Comparison of ENCODE assay signal across 1 cellular context in the genomic region with DNA sequence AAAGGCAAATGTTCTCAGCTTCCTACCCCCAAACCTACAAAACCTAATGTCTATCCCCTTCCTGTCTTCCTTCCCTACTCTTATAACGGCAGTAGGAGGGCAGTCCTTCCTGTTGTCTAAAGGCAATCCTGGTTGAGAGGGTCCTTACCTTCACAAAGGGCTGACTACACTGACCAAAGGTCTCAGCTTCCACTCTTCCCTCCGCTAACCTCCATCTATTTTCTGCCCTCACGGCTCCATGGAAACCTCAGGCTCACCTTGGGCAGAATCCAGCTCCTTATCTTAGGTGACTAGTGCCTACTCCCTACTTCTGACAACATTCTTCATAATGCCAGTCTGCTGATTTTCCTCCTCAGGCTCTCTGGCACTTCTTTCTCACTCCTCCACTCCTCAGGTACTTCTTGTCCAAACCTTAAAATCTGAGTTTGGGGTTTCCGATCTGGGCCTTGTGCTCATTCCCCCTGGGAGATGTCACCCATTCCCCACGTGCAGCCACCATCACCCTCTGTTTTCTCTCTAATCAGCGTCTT.
TF ChIP-seq lines count a peak whose summit lies in the region.

No MANE protein-coding gene starts in this region.

TF ChIP-seq in K562, 482 proteins besides CTCF, POLR2A, EP300 and RAD21 (continued from another document and continues in another):
- TF ChIP-seq, protein P1, sequence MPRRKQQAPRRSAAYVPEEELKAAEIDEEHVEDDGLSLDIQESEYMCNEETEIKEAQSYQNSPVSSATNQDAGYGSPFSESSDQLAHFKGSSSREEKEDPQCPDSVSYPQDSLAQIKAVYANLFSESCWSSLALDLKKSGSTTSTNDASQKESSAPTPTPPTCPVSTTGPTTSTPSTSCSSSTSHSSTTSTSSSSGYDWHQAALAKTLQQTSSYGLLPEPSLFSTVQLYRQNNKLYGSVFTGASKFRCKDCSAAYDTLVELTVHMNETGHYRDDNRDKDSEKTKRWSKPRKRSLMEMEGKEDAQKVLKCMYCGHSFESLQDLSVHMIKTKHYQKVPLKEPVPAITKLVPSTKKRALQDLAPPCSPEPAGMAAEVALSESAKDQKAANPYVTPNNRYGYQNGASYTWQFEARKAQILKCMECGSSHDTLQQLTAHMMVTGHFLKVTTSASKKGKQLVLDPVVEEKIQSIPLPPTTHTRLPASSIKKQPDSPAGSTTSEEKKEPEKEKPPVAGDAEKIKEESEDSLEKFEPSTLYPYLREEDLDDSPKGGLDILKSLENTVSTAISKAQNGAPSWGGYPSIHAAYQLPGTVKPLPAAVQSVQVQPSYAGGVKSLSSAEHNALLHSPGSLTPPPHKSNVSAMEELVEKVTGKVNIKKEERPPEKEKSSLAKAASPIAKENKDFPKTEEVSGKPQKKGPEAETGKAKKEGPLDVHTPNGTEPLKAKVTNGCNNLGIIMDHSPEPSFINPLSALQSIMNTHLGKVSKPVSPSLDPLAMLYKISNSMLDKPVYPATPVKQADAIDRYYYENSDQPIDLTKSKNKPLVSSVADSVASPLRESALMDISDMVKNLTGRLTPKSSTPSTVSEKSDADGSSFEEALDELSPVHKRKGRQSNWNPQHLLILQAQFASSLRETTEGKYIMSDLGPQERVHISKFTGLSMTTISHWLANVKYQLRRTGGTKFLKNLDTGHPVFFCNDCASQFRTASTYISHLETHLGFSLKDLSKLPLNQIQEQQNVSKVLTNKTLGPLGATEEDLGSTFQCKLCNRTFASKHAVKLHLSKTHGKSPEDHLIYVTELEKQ (CRISPR knock-in tag; IDR thresholded peaks at IDR 0.05): no peak
- TF ChIP-seq, protein P2, sequence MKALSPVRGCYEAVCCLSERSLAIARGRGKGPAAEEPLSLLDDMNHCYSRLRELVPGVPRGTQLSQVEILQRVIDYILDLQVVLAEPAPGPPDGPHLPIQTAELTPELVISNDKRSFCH (CRISPR knock-in tag; IDR thresholded peaks at IDR 0.05): no peak
- TF ChIP-seq, protein P2 (tag; IDR thresholded peaks at IDR 0.05): no peak
- TF ChIP-seq ZNF212 (CRISPR knock-in tag; IDR thresholded peaks at IDR 0.05) (no peak), FOXA3 (CRISPR knock-in tag; conservative IDR thresholded peaks at IDR 0.05 in 1 of 2, IDR thresholded peaks at IDR 0.05 in 1 of 2) (0 out of 4 replicates have a peak, but pooled peaks of 1 of the 2 experiments have one; percentile 18), PTRF (tag; IDR thresholded peaks at IDR 0.05) (no peak), NUFIP1 (IDR thresholded peaks at IDR 0.05; ENCODE audit: partially characterized antibody) (no peak), SRSF3 (IDR thresholded peaks at IDR 0.05; ENCODE audit: insufficient read depth, low read length) (no peak), POLR2AphosphoS2 (IDR thresholded peaks at IDR 0.05; ENCODE audit: low read length) (no peak), BRF1 (IDR thresholded peaks at IDR 0.05; ENCODE audit: borderline replicate concordance, extremely low read depth, insufficient read length) (no peak), ZNF551 (CRISPR knock-in tag; IDR thresholded peaks at IDR 0.05) (no peak), RBM25 (IDR thresholded peaks at IDR 0.05; ENCODE audit: low read depth, low read length, severe bottlenecking) (no peak), MYC (IDR thresholded peaks at IDR 0.05; ENCODE audit: low read depth, low read length) (no peak), MYC (CRISPR knock-in tag; IDR thresholded peaks at IDR 0.05; ENCODE audit: borderline replicate concordance, low read depth) (no peak), CC2D1A (IDR thresholded peaks at IDR 0.05) (0 out of 2 replicates have a peak, but pooled peaks have one; percentile 45), SP1 (CRISPR knock-in tag; IDR thresholded peaks at IDR 0.05) (no peak), RBFOX2 (IDR thresholded peaks at IDR 0.05; ENCODE audit: low read depth, low read length) (no peak), RHOXF2B (CRISPR knock-in tag; conservative IDR thresholded peaks at IDR 0.05) (no peak), ZNF12 (CRISPR knock-in tag; IDR thresholded peaks at IDR 0.05) (no peak), MEIS2 (IDR thresholded peaks at IDR 0.05; ENCODE audit: partially characterized antibody) (no peak), BACH1 (tag; IDR thresholded peaks at IDR 0.05) (no peak), NCOA1 (IDR thresholded peaks at IDR 0.05; ENCODE audit: low read depth) (no peak), IFI16 (CRISPR knock-in tag; IDR thresholded peaks at IDR 0.05) (no peak)
- TF ChIP-seq, protein P3, sequence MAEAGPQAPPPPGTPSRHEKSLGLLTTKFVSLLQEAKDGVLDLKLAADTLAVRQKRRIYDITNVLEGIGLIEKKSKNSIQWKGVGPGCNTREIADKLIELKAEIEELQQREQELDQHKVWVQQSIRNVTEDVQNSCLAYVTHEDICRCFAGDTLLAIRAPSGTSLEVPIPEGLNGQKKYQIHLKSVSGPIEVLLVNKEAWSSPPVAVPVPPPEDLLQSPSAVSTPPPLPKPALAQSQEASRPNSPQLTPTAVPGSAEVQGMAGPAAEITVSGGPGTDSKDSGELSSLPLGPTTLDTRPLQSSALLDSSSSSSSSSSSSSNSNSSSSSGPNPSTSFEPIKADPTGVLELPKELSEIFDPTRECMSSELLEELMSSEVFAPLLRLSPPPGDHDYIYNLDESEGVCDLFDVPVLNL (CRISPR knock-in tag; IDR thresholded peaks at IDR 0.05; ENCODE audit: low read depth): no peak
- TF ChIP-seq, protein P4, sequence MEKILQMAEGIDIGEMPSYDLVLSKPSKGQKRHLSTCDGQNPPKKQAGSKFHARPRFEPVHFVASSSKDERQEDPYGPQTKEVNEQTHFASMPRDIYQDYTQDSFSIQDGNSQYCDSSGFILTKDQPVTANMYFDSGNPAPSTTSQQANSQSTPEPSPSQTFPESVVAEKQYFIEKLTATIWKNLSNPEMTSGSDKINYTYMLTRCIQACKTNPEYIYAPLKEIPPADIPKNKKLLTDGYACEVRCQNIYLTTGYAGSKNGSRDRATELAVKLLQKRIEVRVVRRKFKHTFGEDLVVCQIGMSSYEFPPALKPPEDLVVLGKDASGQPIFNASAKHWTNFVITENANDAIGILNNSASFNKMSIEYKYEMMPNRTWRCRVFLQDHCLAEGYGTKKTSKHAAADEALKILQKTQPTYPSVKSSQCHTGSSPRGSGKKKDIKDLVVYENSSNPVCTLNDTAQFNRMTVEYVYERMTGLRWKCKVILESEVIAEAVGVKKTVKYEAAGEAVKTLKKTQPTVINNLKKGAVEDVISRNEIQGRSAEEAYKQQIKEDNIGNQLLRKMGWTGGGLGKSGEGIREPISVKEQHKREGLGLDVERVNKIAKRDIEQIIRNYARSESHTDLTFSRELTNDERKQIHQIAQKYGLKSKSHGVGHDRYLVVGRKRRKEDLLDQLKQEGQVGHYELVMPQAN (IDR thresholded peaks at IDR 0.05; ENCODE audit: borderline replicate concordance): no peak
- TF ChIP-seq, protein P5, sequence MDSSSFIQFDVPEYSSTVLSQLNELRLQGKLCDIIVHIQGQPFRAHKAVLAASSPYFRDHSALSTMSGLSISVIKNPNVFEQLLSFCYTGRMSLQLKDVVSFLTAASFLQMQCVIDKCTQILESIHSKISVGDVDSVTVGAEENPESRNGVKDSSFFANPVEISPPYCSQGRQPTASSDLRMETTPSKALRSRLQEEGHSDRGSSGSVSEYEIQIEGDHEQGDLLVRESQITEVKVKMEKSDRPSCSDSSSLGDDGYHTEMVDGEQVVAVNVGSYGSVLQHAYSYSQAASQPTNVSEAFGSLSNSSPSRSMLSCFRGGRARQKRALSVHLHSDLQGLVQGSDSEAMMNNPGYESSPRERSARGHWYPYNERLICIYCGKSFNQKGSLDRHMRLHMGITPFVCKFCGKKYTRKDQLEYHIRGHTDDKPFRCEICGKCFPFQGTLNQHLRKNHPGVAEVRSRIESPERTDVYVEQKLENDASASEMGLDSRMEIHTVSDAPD (CRISPR knock-in tag; IDR thresholded peaks at IDR 0.05): no peak
- TF ChIP-seq, protein P6, sequence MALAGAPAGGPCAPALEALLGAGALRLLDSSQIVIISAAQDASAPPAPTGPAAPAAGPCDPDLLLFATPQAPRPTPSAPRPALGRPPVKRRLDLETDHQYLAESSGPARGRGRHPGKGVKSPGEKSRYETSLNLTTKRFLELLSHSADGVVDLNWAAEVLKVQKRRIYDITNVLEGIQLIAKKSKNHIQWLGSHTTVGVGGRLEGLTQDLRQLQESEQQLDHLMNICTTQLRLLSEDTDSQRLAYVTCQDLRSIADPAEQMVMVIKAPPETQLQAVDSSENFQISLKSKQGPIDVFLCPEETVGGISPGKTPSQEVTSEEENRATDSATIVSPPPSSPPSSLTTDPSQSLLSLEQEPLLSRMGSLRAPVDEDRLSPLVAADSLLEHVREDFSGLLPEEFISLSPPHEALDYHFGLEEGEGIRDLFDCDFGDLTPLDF (CRISPR knock-in tag; IDR thresholded peaks at IDR 0.05): no peak
- TF ChIP-seq, protein P7, sequence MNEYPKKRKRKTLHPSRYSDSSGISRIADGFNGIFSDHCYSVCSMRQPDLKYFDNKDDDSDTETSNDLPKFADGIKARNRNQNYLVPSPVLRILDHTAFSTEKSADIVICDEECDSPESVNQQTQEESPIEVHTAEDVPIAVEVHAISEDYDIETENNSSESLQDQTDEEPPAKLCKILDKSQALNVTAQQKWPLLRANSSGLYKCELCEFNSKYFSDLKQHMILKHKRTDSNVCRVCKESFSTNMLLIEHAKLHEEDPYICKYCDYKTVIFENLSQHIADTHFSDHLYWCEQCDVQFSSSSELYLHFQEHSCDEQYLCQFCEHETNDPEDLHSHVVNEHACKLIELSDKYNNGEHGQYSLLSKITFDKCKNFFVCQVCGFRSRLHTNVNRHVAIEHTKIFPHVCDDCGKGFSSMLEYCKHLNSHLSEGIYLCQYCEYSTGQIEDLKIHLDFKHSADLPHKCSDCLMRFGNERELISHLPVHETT (CRISPR knock-in tag; conservative IDR thresholded peaks at IDR 0.05 in 1 of 2, IDR thresholded peaks at IDR 0.05 in 1 of 2): no peak
- TF ChIP-seq, protein P8, sequence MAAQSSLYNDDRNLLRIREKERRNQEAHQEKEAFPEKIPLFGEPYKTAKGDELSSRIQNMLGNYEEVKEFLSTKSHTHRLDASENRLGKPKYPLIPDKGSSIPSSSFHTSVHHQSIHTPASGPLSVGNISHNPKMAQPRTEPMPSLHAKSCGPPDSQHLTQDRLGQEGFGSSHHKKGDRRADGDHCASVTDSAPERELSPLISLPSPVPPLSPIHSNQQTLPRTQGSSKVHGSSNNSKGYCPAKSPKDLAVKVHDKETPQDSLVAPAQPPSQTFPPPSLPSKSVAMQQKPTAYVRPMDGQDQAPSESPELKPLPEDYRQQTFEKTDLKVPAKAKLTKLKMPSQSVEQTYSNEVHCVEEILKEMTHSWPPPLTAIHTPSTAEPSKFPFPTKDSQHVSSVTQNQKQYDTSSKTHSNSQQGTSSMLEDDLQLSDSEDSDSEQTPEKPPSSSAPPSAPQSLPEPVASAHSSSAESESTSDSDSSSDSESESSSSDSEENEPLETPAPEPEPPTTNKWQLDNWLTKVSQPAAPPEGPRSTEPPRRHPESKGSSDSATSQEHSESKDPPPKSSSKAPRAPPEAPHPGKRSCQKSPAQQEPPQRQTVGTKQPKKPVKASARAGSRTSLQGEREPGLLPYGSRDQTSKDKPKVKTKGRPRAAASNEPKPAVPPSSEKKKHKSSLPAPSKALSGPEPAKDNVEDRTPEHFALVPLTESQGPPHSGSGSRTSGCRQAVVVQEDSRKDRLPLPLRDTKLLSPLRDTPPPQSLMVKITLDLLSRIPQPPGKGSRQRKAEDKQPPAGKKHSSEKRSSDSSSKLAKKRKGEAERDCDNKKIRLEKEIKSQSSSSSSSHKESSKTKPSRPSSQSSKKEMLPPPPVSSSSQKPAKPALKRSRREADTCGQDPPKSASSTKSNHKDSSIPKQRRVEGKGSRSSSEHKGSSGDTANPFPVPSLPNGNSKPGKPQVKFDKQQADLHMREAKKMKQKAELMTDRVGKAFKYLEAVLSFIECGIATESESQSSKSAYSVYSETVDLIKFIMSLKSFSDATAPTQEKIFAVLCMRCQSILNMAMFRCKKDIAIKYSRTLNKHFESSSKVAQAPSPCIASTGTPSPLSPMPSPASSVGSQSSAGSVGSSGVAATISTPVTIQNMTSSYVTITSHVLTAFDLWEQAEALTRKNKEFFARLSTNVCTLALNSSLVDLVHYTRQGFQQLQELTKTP (IDR thresholded peaks at IDR 0.05; ENCODE audit: low read depth in 1 of 2, partially characterized antibody in 2 of 2): peak in 1 of 2 experiments; percentile 14
